ENCODE assay signal across 8 cellular contexts in the genomic region with DNA sequence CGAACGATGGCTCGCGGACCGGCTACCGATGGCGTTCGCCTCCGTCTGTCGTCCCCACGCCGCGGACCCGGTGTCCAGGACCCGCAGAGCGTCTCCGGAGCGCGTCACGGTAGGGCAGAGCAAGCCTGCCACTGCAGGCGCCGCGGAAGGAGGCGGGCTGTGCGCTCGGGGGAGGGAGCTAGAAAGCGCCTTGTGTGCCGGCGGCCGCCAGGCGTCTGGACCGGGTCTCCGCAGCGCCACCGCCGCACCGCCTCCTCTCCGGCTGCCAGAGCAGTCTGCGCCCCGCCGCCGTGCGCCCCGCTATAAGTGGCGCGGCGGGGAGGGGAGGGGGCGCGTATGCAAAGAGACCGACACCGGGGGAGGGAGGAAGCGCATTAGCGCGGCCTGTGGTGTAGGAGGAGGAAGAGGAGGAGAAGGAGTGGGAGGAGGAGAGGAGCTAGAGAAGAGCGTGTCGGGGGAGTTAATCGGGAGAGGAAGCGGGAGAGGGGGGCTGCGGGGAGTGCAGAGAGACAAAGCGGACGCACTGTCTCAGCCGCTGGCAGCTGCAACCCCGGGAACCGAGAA. TPM values are rescaled to one million over a fixed set of nuclear protein-coding genes. Genes with fewer than 3 reads are reported as not detected.
DNase-seq lines count a peak whose midpoint lies in the region; ATAC-seq and TF ChIP-seq lines count a peak whose summit lies in the region.

A gene with protein sequence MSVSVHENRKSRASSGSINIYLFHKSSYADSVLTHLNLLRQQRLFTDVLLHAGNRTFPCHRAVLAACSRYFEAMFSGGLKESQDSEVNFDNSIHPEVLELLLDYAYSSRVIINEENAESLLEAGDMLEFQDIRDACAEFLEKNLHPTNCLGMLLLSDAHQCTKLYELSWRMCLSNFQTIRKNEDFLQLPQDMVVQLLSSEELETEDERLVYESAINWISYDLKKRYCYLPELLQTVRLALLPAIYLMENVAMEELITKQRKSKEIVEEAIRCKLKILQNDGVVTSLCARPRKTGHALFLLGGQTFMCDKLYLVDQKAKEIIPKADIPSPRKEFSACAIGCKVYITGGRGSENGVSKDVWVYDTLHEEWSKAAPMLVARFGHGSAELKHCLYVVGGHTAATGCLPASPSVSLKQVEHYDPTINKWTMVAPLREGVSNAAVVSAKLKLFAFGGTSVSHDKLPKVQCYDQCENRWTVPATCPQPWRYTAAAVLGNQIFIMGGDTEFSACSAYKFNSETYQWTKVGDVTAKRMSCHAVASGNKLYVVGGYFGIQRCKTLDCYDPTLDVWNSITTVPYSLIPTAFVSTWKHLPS (minus strand): TSS at position 279 of the 564 bp plus-strand sequence. CDS start 4,243 bp downstream, outside the sequence.

- H3K27ac ChIP-seq in KOPT-K1 (ENCODE audit: low read depth, low read length, poor library complexity, severe bottlenecking), result peak within 1 kb of the TSS; percentile 63
- H3K27ac ChIP-seq in neural progenitor cell, result peak within 1 kb of the TSS; percentile 75

- H3K27me3 Mint-ChIP-seq in neural progenitor cell (ENCODE audit: insufficient read depth, low read depth), result peaks cover 5% of the 10 kb centered on the region

- H3K27ac Mint-ChIP-seq in neural progenitor cell, result peak within 1 kb of the TSS; percentile 94

- DNase-seq in EH (ENCODE audit: low read depth), result peak; percentile 90
- peak; percentile 66 to 80 for DNase-seq in SHP77 (lab: John Stamatoyannopoulos, UW)
- DNase-seq in activated gamma-delta T cell treated with anti-CD3 and anti-CD28 coated beads, Interleukin-2, amount 50 U/mL, for 16 hours (ENCODE audit: low read depth), result peak; percentile 39
- DNase-seq in foreskin melanocyte, result peak; percentile 95
- peak; percentile 97 for DNase-seq in neural progenitor cell (ENCODE audit: low spot score)
- DNase-seq in stromal cell of bone marrow (ENCODE audit: low read depth), result peak; percentile 76

- H3F3A ChIP-seq in neural progenitor cell (ENCODE audit: low read depth), result peaks cover 12% of the 10 kb centered on the region

- H3K36me3 ChIP-seq in KOPT-K1 (ENCODE audit: insufficient read depth, low read length), result 0 out of 2 replicates have a peak, but pooled peaks cover 2% of the 10 kb centered on the region
- H3K36me3 ChIP-seq in neural progenitor cell, result no peaks in the 10 kb centered on the region

- peak within 1 kb of the TSS; percentile 96 for H3K4me3 ChIP-seq in neural progenitor cell

- peaks cover 49% of the 10 kb centered on the region for H3K79me2 ChIP-seq in neural progenitor cell (ENCODE audit: low read depth)

- peak within 1 kb of the TSS; percentile 41 for H3K9ac ChIP-seq in neural progenitor cell

- peaks cover 16% of the 10 kb centered on the region for H3K36me3 Mint-ChIP-seq in neural progenitor cell

- peak within 1 kb of the TSS; percentile 91 for H3K4me2 ChIP-seq in neural progenitor cell

- H3K9me3 Mint-ChIP-seq in neural progenitor cell, result no peaks in the 10 kb centered on the region

- H2AFZ ChIP-seq in neural progenitor cell (replicated peaks), result peak within 1 kb of the TSS; percentile 77

- peaks cover 50% of the 10 kb centered on the region for H3K4me1 Mint-ChIP-seq in neural progenitor cell

- H3K4me3 Mint-ChIP-seq in neural progenitor cell, result peak within 1 kb of the TSS; percentile 96

- H3K9me3 ChIP-seq in KOPT-K1 (ENCODE audit: insufficient read depth, low read length, poor library complexity, severe bottlenecking) (no peaks in the 10 kb centered on the region), neural progenitor cell (ENCODE audit: low read depth) (no peaks in the 10 kb centered on the region)

- peaks cover 47% of the 10 kb centered on the region for H4K20me1 ChIP-seq in neural progenitor cell (ENCODE audit: low read depth)

- TF ChIP-seq CTCF in neural progenitor cell (IDR thresholded peaks at IDR 0.05), result peak; percentile 53

- H3K4me1 ChIP-seq in neural progenitor cell, result peaks cover 25% of the 10 kb centered on the region

- H3K27me3 ChIP-seq in neural progenitor cell, result no peaks in the 10 kb centered on the region

- peak; percentile 60 for ATAC-seq in GM21737 (IDR thresholded peaks at IDR 0.05; ENCODE audit: unreplicated experiment)

RNA-seq across cellular contexts. Expression of the gene that starts here (rescaled TPM):
- 73.8 and 146 TPM in 2 replicates for total RNA-seq in neural progenitor cell (ENCODE audit: low replicate concordance)

Comparison
In these comparisons a context has a peak if more than half of its experiments do, and no peak if none do; other contexts are left out.
1. Peak in every context shown above with its lines: DNase-seq, ATAC-seq, H3K4me3 ChIP-seq and H3K27ac ChIP-seq.
2. DNase-seq: peak in every context shown above with its lines; median percentile 97 in neural progenitor cell; 95 in foreskin melanocyte; 90 in EH; 76 in stromal cell of bone marrow; 73 in SHP77; 39 in activated gamma-delta T cell treated with anti-CD3 and anti-CD28 coated beads, Interleukin-2, amount 50 U/mL, for 16 hours.